32 cellular contexts compared by ENCODE assay signal in the genomic region with DNA sequence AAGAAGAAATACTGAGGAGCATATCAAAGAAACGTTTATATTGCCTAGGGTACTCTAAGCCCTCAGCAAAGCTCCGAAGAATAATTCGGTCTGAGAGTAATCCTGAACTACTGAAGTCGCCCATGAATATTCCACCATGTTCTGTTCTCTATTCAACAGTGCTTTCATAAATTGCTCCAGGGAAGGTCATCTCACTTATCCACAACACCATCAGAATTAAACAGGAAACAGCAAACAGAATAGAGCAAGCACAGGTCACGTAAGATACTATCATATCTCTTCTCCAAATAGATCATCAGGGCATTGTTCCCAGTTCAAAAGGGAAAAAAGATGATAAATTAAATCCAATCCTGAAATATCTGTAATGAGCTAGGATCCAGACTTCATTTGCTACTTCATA.
"Had no signal": no experiment of that assay in that cellular context is flagged by ENCODE, and none has a peak within 500 bp of the region (broad histone marks: within the 10 kb centered on the region; RNA-seq: fewer than 3 reads in every experiment).

No MANE protein-coding gene starts in this region.

- H3K4me3 ChIP-seq: adrenal gland, body of pancreas, breast epithelium had no signal

- H3K9me3 ChIP-seq: adrenal gland, body of pancreas, breast epithelium had no signal

- DNase-seq: activated CD4-positive, alpha-beta memory T cell treated with anti-CD3 and anti-CD28 coated beads, Interleukin-2, amount 10 ng/mL, durations not matched to agents 7 days and 5 days; activated CD4-positive, alpha-beta T cell treated with anti-CD3 and anti-CD28 coated beads for 1 hour; activated CD4-positive, alpha-beta T cell treated with anti-CD3 and anti-CD28 coated beads for 36 hours; activated CD4-positive, alpha-beta T cell treated with anti-CD3 and anti-CD28 coated beads for 48 hours; activated CD4-positive, alpha-beta T cell treated with anti-CD3 and anti-CD28 coated beads, Interleukin-2, amount 10 ng/mL, durations not matched to agents 7 days and 5 days; activated CD4-positive, alpha-beta T cell treated with anti-CD3 and anti-CD28 coated beads, Interleukin-2, amount 50 U/mL, for 48 hours; activated CD4-positive, CD25-positive, alpha-beta regulatory T cell; activated CD8-positive, alpha-beta memory T cell treated with anti-CD3 and anti-CD28 coated beads for 24 hours; activated CD8-positive, alpha-beta memory T cell treated with anti-CD3 and anti-CD28 coated beads, Interleukin-2, amount 10 ng/mL, durations not matched to agents 7 days and 5 days; activated CD8-positive, alpha-beta memory T cell treated with anti-CD3 and anti-CD28 coated beads, Interleukin-2, amount 50 U/mL, for 48 hours; activated CD8-positive, alpha-beta T cell treated with anti-CD3 and anti-CD28 coated beads, Interleukin-2, amount 10 ng/mL, durations not matched to agents 7 days and 5 days; activated effector memory CD4-positive, alpha-beta T cell treated with anti-CD3 and anti-CD28 coated beads, Interleukin-2, amount 50 U/mL, for 16 hours; activated gamma-delta T cell treated with Interleukin-2 at 50 U/mL for 16 hours; activated naive CD4-positive, alpha-beta T cell; activated naive CD4-positive, alpha-beta T cell treated with anti-CD3 and anti-CD28 coated beads for 36 hours; activated naive CD4-positive, alpha-beta T cell treated with anti-CD3 and anti-CD28 coated beads, Interleukin-2, amount 50 U/mL, for 16 hours; activated naive CD8-positive, alpha-beta T cell treated with anti-CD3 and anti-CD28 coated beads for 36 hours; activated T-cell treated with anti-CD3 and anti-CD28 coated beads, Interleukin-2, amount 50 U/mL, for 24 hours; activated T-cell treated with anti-CD3 and anti-CD28 coated beads, Interleukin-2, amount 50 U/mL, for 48 hours; adrenal gland; amniotic stem cell; aorta; body of pancreas; brain microvascular endothelial cell; central memory CD4-positive, alpha-beta T cell; T-helper 2 cell; T-helper 9 cell; WERI-Rb-1 had no signal

- ATAC-seq: activated CD4-positive, alpha-beta T cell treated with anti-CD3 and anti-CD28 coated beads for 36 hours; activated CD4-positive, CD25-positive, alpha-beta regulatory T cell treated with anti-CD3 and anti-CD28 coated beads, Interleukin-2, amount 50 U/mL, for 24 hours; activated CD8-positive, alpha-beta memory T cell treated with anti-CD3 and anti-CD28 coated beads, Interleukin-2, amount 10 ng/mL, durations not matched to agents 7 days and 5 days; activated CD8-positive, alpha-beta T cell treated with anti-CD3 and anti-CD28 coated beads, Interleukin-2, amount 10 ng/mL, durations not matched to agents 7 days and 5 days; activated naive CD4-positive, alpha-beta T cell treated with anti-CD3 and anti-CD28 coated beads, Interleukin-2, amount 50 U/mL, for 72 hours; body of pancreas; WTC11 had no signal

- H3K36me3 ChIP-seq: adrenal gland, brain microvascular endothelial cell, breast epithelium, WERI-Rb-1 had no signal

- H3K27ac ChIP-seq: adrenal gland, body of pancreas, brain microvascular endothelial cell, breast epithelium, WERI-Rb-1 had no signal

- H3K27me3 ChIP-seq: adrenal gland, body of pancreas, brain microvascular endothelial cell, breast epithelium had no signal

- H3K4me1 ChIP-seq: adrenal gland, breast epithelium had no signal
